In the genomic region with DNA sequence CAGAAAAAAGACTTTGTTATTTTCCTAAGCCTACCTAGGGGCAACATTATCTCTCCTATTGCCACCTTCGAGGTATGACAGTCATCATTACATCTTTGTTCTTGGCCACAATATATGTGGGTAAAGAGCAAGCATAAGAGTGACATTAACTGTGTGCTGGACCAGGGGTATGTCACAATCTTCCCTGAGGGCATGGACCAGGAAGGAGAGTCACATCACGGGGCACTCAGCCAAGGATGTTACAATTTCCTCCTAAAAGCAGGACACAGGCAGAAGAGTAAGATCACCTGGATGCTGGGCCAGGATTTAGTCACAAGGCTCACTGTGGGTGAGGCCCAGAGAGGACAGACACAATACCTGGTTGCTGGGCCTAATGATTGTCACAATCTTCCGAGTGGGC, we compare ENCODE assay signal across 10 cellular contexts. TPM values are rescaled to one million over a fixed set of nuclear protein-coding genes. Genes with fewer than 3 reads are reported as not detected.
"Had no signal": no experiment of that assay in that cellular context is flagged by ENCODE, and none has a peak within 500 bp of the region (broad histone marks: within the 10 kb centered on the region; RNA-seq: fewer than 3 reads in every experiment).

No MANE protein-coding gene starts in this region.

- FAIRE-seq: HepG2, HTR-8/SVneo, K562 had no signal

- H3K27ac ChIP-seq: HL-60 had no signal

- DNase-seq: IMR-90, KBM-7, KG1 had no signal

- H3K4me3 ChIP-seq: K562 had no signal

- ATAC-seq: HepG2, K562 had no signal

RNA-seq across cellular contexts. Expression of gene ZNF728, which starts 53.0 kb away (rescaled TPM):
- total RNA-seq: HepG2, HT-29, HT1080, IMR-90 had no signal
- polyA plus RNA-seq: HepG2, IgD-negative memory B cell, IMR-90 had no signal
